2 cellular contexts compared by ENCODE assay signal in the genomic region with DNA sequence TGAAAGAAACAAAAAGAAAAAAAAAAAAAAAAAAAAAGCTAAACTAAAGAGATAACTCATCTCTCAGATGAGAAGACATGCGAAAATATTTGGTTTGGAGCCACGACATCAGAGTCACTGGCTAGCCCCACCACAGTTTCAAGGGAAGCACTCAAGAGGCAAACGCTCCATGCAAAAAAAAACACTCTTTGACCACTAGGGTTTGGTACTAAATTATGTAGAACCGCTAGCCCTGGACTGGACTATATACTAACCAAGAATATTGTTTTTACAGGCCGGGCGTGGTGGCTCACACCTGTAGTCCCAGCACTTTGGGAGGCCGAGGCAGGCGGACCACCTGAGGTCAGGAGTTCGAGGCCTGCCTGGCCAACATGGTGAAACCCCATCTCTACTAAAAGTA.
A peak's percentile ranks its signal among the peaks of the same experiment; 100 is the strongest.
TF ChIP-seq lines count a peak whose summit lies in the region.

No MANE protein-coding gene starts in this region.

TF ChIP-seq in A549, 52 proteins besides CTCF, POLR2A, EP300 and RAD21 (continued from another document):
- TF ChIP-seq, protein P1, sequence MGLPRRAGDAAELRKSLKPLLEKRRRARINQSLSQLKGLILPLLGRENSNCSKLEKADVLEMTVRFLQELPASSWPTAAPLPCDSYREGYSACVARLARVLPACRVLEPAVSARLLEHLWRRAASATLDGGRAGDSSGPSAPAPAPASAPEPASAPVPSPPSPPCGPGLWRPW (IDR thresholded peaks at IDR 0.05): no peak
- TF ChIP-seq CBX2 (IDR thresholded peaks at IDR 0.05; ENCODE audit: borderline replicate concordance, low read depth): no peak
- no peak for TF ChIP-seq RFX5 (IDR thresholded peaks at IDR 0.05)
- no peak for TF ChIP-seq ZC3H11A (IDR thresholded peaks at IDR 0.05)
- TF ChIP-seq KDM5A (IDR thresholded peaks at IDR 0.05): no peak
- no peak for TF ChIP-seq TFCP2L1 (CRISPR knock-in tag; IDR thresholded peaks at IDR 0.05)
- TF ChIP-seq HOXA7 (CRISPR knock-in tag; IDR thresholded peaks at IDR 0.05): no peak
- TF ChIP-seq, protein P2, sequence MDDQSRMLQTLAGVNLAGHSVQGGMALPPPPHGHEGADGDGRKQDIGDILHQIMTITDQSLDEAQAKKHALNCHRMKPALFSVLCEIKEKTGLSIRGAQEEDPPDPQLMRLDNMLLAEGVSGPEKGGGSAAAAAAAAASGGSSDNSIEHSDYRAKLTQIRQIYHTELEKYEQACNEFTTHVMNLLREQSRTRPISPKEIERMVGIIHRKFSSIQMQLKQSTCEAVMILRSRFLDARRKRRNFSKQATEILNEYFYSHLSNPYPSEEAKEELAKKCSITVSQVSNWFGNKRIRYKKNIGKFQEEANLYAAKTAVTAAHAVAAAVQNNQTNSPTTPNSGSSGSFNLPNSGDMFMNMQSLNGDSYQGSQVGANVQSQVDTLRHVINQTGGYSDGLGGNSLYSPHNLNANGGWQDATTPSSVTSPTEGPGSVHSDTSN (IDR thresholded peaks at IDR 0.05): no peak
- no peak for TF ChIP-seq MAZ (IDR thresholded peaks at IDR 0.05; ENCODE audit: borderline replicate concordance, low read depth, low read length)
- no peak for TF ChIP-seq CEBPB (IDR thresholded peaks at IDR 0.05)
- TF ChIP-seq, protein P3, sequence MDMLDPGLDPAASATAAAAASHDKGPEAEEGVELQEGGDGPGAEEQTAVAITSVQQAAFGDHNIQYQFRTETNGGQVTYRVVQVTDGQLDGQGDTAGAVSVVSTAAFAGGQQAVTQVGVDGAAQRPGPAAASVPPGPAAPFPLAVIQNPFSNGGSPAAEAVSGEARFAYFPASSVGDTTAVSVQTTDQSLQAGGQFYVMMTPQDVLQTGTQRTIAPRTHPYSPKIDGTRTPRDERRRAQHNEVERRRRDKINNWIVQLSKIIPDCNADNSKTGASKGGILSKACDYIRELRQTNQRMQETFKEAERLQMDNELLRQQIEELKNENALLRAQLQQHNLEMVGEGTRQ (IDR thresholded peaks at IDR 0.05): no peak
- TF ChIP-seq, protein P4, sequence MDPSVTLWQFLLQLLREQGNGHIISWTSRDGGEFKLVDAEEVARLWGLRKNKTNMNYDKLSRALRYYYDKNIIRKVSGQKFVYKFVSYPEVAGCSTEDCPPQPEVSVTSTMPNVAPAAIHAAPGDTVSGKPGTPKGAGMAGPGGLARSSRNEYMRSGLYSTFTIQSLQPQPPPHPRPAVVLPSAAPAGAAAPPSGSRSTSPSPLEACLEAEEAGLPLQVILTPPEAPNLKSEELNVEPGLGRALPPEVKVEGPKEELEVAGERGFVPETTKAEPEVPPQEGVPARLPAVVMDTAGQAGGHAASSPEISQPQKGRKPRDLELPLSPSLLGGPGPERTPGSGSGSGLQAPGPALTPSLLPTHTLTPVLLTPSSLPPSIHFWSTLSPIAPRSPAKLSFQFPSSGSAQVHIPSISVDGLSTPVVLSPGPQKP (IDR thresholded peaks at IDR 0.05; ENCODE audit: low read depth, low read length): no peak

TF ChIP-seq in K562, 482 proteins besides CTCF, POLR2A, EP300 and RAD21:
- TF ChIP-seq, protein P5, sequence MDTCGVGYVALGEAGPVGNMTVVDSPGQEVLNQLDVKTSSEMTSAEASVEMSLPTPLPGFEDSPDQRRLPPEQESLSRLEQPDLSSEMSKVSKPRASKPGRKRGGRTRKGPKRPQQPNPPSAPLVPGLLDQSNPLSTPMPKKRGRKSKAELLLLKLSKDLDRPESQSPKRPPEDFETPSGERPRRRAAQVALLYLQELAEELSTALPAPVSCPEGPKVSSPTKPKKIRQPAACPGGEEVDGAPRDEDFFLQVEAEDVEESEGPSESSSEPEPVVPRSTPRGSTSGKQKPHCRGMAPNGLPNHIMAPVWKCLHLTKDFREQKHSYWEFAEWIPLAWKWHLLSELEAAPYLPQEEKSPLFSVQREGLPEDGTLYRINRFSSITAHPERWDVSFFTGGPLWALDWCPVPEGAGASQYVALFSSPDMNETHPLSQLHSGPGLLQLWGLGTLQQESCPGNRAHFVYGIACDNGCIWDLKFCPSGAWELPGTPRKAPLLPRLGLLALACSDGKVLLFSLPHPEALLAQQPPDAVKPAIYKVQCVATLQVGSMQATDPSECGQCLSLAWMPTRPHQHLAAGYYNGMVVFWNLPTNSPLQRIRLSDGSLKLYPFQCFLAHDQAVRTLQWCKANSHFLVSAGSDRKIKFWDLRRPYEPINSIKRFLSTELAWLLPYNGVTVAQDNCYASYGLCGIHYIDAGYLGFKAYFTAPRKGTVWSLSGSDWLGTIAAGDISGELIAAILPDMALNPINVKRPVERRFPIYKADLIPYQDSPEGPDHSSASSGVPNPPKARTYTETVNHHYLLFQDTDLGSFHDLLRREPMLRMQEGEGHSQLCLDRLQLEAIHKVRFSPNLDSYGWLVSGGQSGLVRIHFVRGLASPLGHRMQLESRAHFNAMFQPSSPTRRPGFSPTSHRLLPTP (IDR thresholded peaks at IDR 0.05; ENCODE audit: borderline replicate concordance, extremely low read depth, insufficient read length): no peak
- TF ChIP-seq, protein P6, sequence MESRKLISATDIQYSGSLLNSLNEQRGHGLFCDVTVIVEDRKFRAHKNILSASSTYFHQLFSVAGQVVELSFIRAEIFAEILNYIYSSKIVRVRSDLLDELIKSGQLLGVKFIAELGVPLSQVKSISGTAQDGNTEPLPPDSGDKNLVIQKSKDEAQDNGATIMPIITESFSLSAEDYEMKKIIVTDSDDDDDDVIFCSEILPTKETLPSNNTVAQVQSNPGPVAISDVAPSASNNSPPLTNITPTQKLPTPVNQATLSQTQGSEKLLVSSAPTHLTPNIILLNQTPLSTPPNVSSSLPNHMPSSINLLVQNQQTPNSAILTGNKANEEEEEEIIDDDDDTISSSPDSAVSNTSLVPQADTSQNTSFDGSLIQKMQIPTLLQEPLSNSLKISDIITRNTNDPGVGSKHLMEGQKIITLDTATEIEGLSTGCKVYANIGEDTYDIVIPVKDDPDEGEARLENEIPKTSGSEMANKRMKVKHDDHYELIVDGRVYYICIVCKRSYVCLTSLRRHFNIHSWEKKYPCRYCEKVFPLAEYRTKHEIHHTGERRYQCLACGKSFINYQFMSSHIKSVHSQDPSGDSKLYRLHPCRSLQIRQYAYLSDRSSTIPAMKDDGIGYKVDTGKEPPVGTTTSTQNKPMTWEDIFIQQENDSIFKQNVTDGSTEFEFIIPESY (CRISPR knock-in tag; IDR thresholded peaks at IDR 0.05): peak; percentile 69; the same call in 1 of the 2 replicates
